In the genomic region with DNA sequence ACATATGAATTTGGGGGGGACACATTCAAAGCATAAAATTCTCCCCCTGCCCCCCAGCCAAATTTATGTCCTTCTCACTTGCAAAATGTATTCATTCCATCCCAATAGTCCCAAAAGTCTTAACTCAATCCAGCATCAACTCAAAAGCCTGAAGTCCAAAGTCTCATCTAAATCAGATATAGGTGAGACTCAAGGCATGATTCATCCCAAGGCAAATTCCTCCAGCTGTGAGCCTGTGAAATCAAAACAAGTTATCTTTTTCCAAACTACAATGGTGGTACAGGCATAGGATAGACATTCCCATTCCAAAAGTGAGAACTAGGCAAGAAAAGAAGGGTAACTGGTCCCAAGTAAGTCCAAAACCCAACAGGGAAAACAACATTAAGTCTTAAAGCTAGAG, we compare ENCODE assay signal across 22 cellular contexts. TPM values are rescaled to one million over a fixed set of nuclear protein-coding genes. Genes with fewer than 3 reads are reported as not detected.
DNase-seq lines count a peak whose midpoint lies in the region; ATAC-seq, FAIRE-seq and TF ChIP-seq lines count a peak whose summit lies in the region.
"Had no signal": no experiment of that assay in that cellular context is flagged by ENCODE, and none has a peak within 500 bp of the region (broad histone marks: within the 10 kb centered on the region; RNA-seq: fewer than 3 reads in every experiment).

No MANE protein-coding gene starts in this region.

- ATAC-seq in RWPE2 (ENCODE audit: low read depth): no peak
- ATAC-seq in foreskin keratinocyte: no peak
- ATAC-seq: CD8-positive, alpha-beta T cell; GM12878 had no signal

- H3K27ac ChIP-seq in RWPE2 (ENCODE audit: poor library complexity, severe bottlenecking) (peak overlapping the region; percentile 50), foreskin keratinocyte (peak overlapping the region; percentile 41), small intestine (ENCODE audit: low read depth in 1 of 2, low read length in 1 of 2) (no peak overlapping the region), tibial artery (no peak overlapping the region)
- H3K27ac ChIP-seq: 22Rv1; A549; BLaER1 treated with 17β-estradiol and CSF1 and Interleukin-3, amounts not matched to agents 10 nM and 100 nM; C4-2B had no signal

- H3K27me3 ChIP-seq in RWPE2 (ENCODE audit: insufficient read depth, poor library complexity, severe bottlenecking) (no peaks in the 10 kb centered on the region), foreskin keratinocyte (no peaks in the 10 kb centered on the region), small intestine (ENCODE audit: control insufficient read depth in 2 of 2, insufficient read depth in 2 of 2, low read length in 2 of 2) (no peaks in the 10 kb centered on the region), tibial artery (peaks cover 0 to 10% of the 10 kb centered on the region in 2 donors)
- H3K27me3 ChIP-seq: BLaER1 treated with 17β-estradiol and CSF1 and Interleukin-3, amounts not matched to agents 10 nM and 100 nM had no signal

- TF ChIP-seq CTCF in RWPE2 (IDR thresholded peaks at IDR 0.05; ENCODE audit: poor library complexity, severe bottlenecking) (no peak), foreskin keratinocyte (conservative IDR thresholded peaks at IDR 0.05) (no peak), tibial artery (IDR thresholded peaks at IDR 0.05) (no peak)

- FAIRE-seq in small intestine (lab: Jason Lieb, UNC): no peak
- FAIRE-seq: D721Med, GM12878, GM12892, GM18507 had no signal

- DNase-seq in ELR (ENCODE audit: low read depth): peak; percentile 30
- DNase-seq in RWPE2 (ENCODE audit: low spot score): no peak
- peak in 1 of 2 donors; percentile 13 for DNase-seq in foreskin keratinocyte
- peak; percentile 53 for DNase-seq in small intestine
- no peak for DNase-seq in NCI-H446 (lab: John Stamatoyannopoulos, UW)
- no peak for DNase-seq in tibial artery
- no peak for DNase-seq in mesenteric fat pad (ENCODE audit: low spot score)
- DNase-seq: AML-193; Caco-2; Calu3; CD4-positive, alpha-beta T cell; CD8-positive, alpha-beta T cell; DMS79 treated with DMSO at 0.1 percent for 48 hours; GDM1 had no signal

- H3K36me3 ChIP-seq in RWPE2 (ENCODE audit: low read depth): no peaks in the 10 kb centered on the region
- no peaks in the 10 kb centered on the region for H3K36me3 ChIP-seq in small intestine (ENCODE audit: control insufficient read depth in 2 of 2, insufficient read depth in 2 of 2, low read length in 2 of 2)
- no peaks in the 10 kb centered on the region for H3K36me3 ChIP-seq in tibial artery
- H3K36me3 ChIP-seq: BLaER1 treated with 17β-estradiol and CSF1 and Interleukin-3, amounts not matched to agents 10 nM and 100 nM had no signal

- H3K9me3 ChIP-seq in RWPE2 (ENCODE audit: severe bottlenecking) (no peaks in the 10 kb centered on the region), small intestine (ENCODE audit: control insufficient read depth, low read depth) (no peaks in the 10 kb centered on the region), tibial artery (no peaks in the 10 kb centered on the region)
- H3K9me3 ChIP-seq: BLaER1 treated with 17β-estradiol and CSF1 and Interleukin-3, amounts not matched to agents 10 nM and 100 nM; Caco-2 had no signal

- intact Hi-C loops in tibial artery (cut with DNase I; ENCODE audit: low total_unique reads): no loop called here

- peaks cover 9% of the 10 kb centered on the region for H3K4me1 ChIP-seq in RWPE2 (ENCODE audit: insufficient read depth, poor library complexity, severe bottlenecking)
- peaks cover 17% of the 10 kb centered on the region for H3K4me1 ChIP-seq in foreskin keratinocyte
- no peaks in the 10 kb centered on the region for H3K4me1 ChIP-seq in small intestine (ENCODE audit: control insufficient read depth in 2 of 2, insufficient read depth in 1 of 2, low read depth in 1 of 2, low read length in 1 of 2)
- H3K4me1 ChIP-seq in tibial artery: no peaks in the 10 kb centered on the region
- H3K4me1 ChIP-seq: A549 had no signal

- H3K4me3 ChIP-seq in RWPE2 (ENCODE audit: severe bottlenecking) (no peak overlapping the region), small intestine (ENCODE audit: low read depth in 1 of 2, low read length in 2 of 2) (no peak overlapping the region), tibial artery (no peak overlapping the region)
- H3K4me3 ChIP-seq: A549; BLaER1 treated with 17β-estradiol and CSF1 and Interleukin-3, amounts not matched to agents 10 nM and 100 nM; GM12878 had no signal

RNA-seq across cellular contexts. Expression of a gene that starts 5.9 kb away (rescaled TPM):
- 34.6 and 41.1 TPM in 2 replicates for total RNA-seq in foreskin keratinocyte
- polyA plus RNA-seq in foreskin keratinocyte: 34.3 and 38.4 TPM in 2 replicates
- polyA plus RNA-seq in small intestine: 10 to 100 TPM; 41.0 to 54.1 (median 46.5) TPM
- 60.8 TPM for total RNA-seq in mesenteric fat pad

Comparison
In these comparisons a context has a peak if more than half of its experiments do, and no peak if none do; other contexts are left out.
1. DNase-seq: peak in ELR (single experiment) and small intestine (single experiment); none in RWPE2 (single experiment), NCI-H446 (0 of 2), tibial artery (0 of 2) and mesenteric fat pad (single experiment).
2. H3K27ac ChIP-seq: peak in RWPE2 (single experiment) and foreskin keratinocyte (single experiment); none in small intestine (0 of 2) and tibial artery (0 of 2).